24 cellular contexts compared by ENCODE assay signal in the genomic region with DNA sequence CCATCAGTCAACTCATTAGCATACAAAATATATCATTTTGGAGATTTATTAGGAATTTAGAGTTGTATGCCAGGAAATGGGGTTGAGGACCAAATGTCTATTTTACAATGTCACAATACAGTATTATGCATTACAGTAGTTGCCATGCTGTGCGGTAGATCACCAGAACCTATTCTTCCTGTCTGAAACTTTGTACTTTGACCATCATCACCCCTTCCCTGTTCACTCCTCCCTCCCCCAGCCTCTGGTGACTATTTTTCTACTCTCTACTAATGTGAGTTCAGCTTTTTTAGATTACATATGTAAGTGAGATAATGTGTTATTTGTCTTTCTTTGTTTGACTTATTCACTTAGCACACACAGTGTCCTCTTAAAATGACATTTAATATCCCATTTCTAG.
"Had no signal": no experiment of that assay in that cellular context is flagged by ENCODE, and none has a peak within 500 bp of the region (broad histone marks: within the 10 kb centered on the region; RNA-seq: fewer than 3 reads in every experiment).

No MANE protein-coding gene starts in this region.

- H3K27ac Mint-ChIP-seq: activated CD4-positive, alpha-beta memory T cell treated with anti-CD3 and anti-CD28 coated beads, Interleukin-2, amount 10 ng/mL, durations not matched to agents 7 days and 5 days; activated CD4-positive, alpha-beta T cell treated with anti-CD3 and anti-CD28 coated beads, Interleukin-2, amount 10 ng/mL, durations not matched to agents 7 days and 5 days; activated naive CD4-positive, alpha-beta T cell treated with anti-CD3 and anti-CD28 coated beads, Interleukin-2, amount 50 U/mL, for 24 hours; activated naive CD8-positive, alpha-beta T cell treated with anti-CD3 and anti-CD28 coated beads, Interleukin-2, amount 50 U/mL, for 24 hours; activated T-cell treated with anti-CD3 and anti-CD28 coated beads, Interleukin-2, amount 50 U/mL, for 24 hours; activated T-helper 2 cell treated with anti-CD3 and anti-CD28 coated beads, Interferon-gamma antibody, Interleukin-2, Interleukin-4, amounts not matched to agents 10 μg/mL and 5 μg/mL and 100 μg/mL, durations not matched to agents 14 hours and 24 hours and 36 hours; effector memory CD8-positive, alpha-beta T cell; immature natural killer cell; natural killer cell had no signal

- DNase-seq: activated CD4-positive, alpha-beta memory T cell treated with anti-CD3 and anti-CD28 coated beads, Interleukin-2, amount 10 ng/mL, durations not matched to agents 7 days and 5 days; activated CD4-positive, alpha-beta T cell treated with anti-CD3 and anti-CD28 coated beads, Interleukin-2, amount 10 ng/mL, durations not matched to agents 7 days and 5 days; activated CD4-positive, CD25-positive, alpha-beta regulatory T cell treated with anti-CD3 and anti-CD28 coated beads, Interleukin-2, amount 50 U/mL, for 72 hours; activated CD8-positive, alpha-beta memory T cell treated with anti-CD3 and anti-CD28 coated beads, Interleukin-2, amount 50 U/mL, for 48 hours; activated naive CD8-positive, alpha-beta T cell treated with anti-CD3 and anti-CD28 coated beads, Interleukin-2, amount 50 U/mL, for 24 hours; activated T-cell treated with anti-CD3 and anti-CD28 coated beads, Interleukin-2, amount 50 U/mL, for 24 hours; amygdala; caudate nucleus; cortex of kidney; effector memory CD8-positive, alpha-beta T cell; erythroblast; hypothalamus; immature natural killer cell; kidney; lower lobe of right lung; natural killer cell; right cardiac atrium; stimulated activated CD4-positive, alpha-beta T cell treated with anti-CD3 and anti-CD28 coated beads, Interleukin-2, amount 100 ng/mL, for 48 hours; stimulated activated naive CD4-positive, alpha-beta T cell treated with Interleukin-2 at 50 U/mL for 16 hours; WERI-Rb-1 had no signal

- H3K4me3 ChIP-seq: gastroesophageal sphincter, lower lobe of right lung, tibial nerve had no signal

- H3K9me3 ChIP-seq: gastroesophageal sphincter, lower lobe of right lung, tibial nerve had no signal

- H3K27me3 Mint-ChIP-seq: activated CD4-positive, alpha-beta memory T cell treated with anti-CD3 and anti-CD28 coated beads, Interleukin-2, amount 10 ng/mL, durations not matched to agents 7 days and 5 days; activated CD4-positive, alpha-beta T cell treated with anti-CD3 and anti-CD28 coated beads, Interleukin-2, amount 10 ng/mL, durations not matched to agents 7 days and 5 days; activated naive CD4-positive, alpha-beta T cell treated with anti-CD3 and anti-CD28 coated beads, Interleukin-2, amount 50 U/mL, for 24 hours; activated naive CD8-positive, alpha-beta T cell treated with anti-CD3 and anti-CD28 coated beads, Interleukin-2, amount 50 U/mL, for 24 hours; activated T-cell treated with anti-CD3 and anti-CD28 coated beads, Interleukin-2, amount 50 U/mL, for 24 hours; effector memory CD8-positive, alpha-beta T cell had no signal

- H3K4me1 Mint-ChIP-seq: activated CD4-positive, alpha-beta memory T cell treated with anti-CD3 and anti-CD28 coated beads, Interleukin-2, amount 10 ng/mL, durations not matched to agents 7 days and 5 days; activated CD4-positive, alpha-beta T cell treated with anti-CD3 and anti-CD28 coated beads, Interleukin-2, amount 10 ng/mL, durations not matched to agents 7 days and 5 days; activated naive CD8-positive, alpha-beta T cell treated with anti-CD3 and anti-CD28 coated beads, Interleukin-2, amount 50 U/mL, for 24 hours had no signal

- ATAC-seq: activated naive CD8-positive, alpha-beta T cell treated with anti-CD3 and anti-CD28 coated beads, Interleukin-2, amount 50 U/mL, for 24 hours; effector memory CD8-positive, alpha-beta T cell; gastroesophageal sphincter; lower lobe of right lung; natural killer cell; right cardiac atrium had no signal

- H3K4me1 ChIP-seq: lower lobe of right lung, tibial nerve had no signal

- H3K9me3 Mint-ChIP-seq: activated CD4-positive, alpha-beta memory T cell treated with anti-CD3 and anti-CD28 coated beads, Interleukin-2, amount 10 ng/mL, durations not matched to agents 7 days and 5 days; activated CD4-positive, alpha-beta T cell treated with anti-CD3 and anti-CD28 coated beads, Interleukin-2, amount 10 ng/mL, durations not matched to agents 7 days and 5 days; activated naive CD4-positive, alpha-beta T cell treated with anti-CD3 and anti-CD28 coated beads, Interleukin-2, amount 50 U/mL, for 24 hours; activated naive CD8-positive, alpha-beta T cell treated with anti-CD3 and anti-CD28 coated beads, Interleukin-2, amount 50 U/mL, for 24 hours; activated T-cell treated with anti-CD3 and anti-CD28 coated beads, Interleukin-2, amount 50 U/mL, for 24 hours; activated T-helper 2 cell treated with anti-CD3 and anti-CD28 coated beads, Interferon-gamma antibody, Interleukin-2, Interleukin-4, amounts not matched to agents 10 μg/mL and 5 μg/mL and 100 μg/mL, durations not matched to agents 14 hours and 24 hours and 36 hours; effector memory CD8-positive, alpha-beta T cell; immature natural killer cell; natural killer cell had no signal

- H3K27me3 ChIP-seq: gastroesophageal sphincter, tibial nerve had no signal

- H3K4me3 Mint-ChIP-seq: activated CD4-positive, alpha-beta memory T cell treated with anti-CD3 and anti-CD28 coated beads, Interleukin-2, amount 10 ng/mL, durations not matched to agents 7 days and 5 days; activated CD4-positive, alpha-beta T cell treated with anti-CD3 and anti-CD28 coated beads, Interleukin-2, amount 10 ng/mL, durations not matched to agents 7 days and 5 days; activated naive CD4-positive, alpha-beta T cell treated with anti-CD3 and anti-CD28 coated beads, Interleukin-2, amount 50 U/mL, for 24 hours; activated naive CD8-positive, alpha-beta T cell treated with anti-CD3 and anti-CD28 coated beads, Interleukin-2, amount 50 U/mL, for 24 hours; activated T-cell treated with anti-CD3 and anti-CD28 coated beads, Interleukin-2, amount 50 U/mL, for 24 hours; effector memory CD8-positive, alpha-beta T cell; immature natural killer cell; natural killer cell had no signal

- H3K27ac ChIP-seq: gastroesophageal sphincter, lower lobe of right lung, tibial nerve, WERI-Rb-1 had no signal

- H3K36me3 Mint-ChIP-seq: natural killer cell had no signal
